In genomic region chr14:104107101-104107581, GRCh38 we compare ENCODE assay signal across 30 cellular contexts. TPM values are rescaled to one million over a fixed set of nuclear protein-coding genes. Genes with fewer than 3 reads are reported as not detected.
DNase-seq lines count a peak whose midpoint lies in the region; ATAC-seq, FAIRE-seq and TF ChIP-seq lines count a peak whose summit lies in the region.
"Had no signal": no experiment of that assay in that cellular context is flagged by ENCODE, and none has a peak within 500 bp of the region (broad histone marks: within the 10 kb centered on the region; RNA-seq: fewer than 3 reads in every experiment).

No MANE protein-coding gene starts in this region.

- FAIRE-seq in HepG2 (lab: Jason Lieb, UNC), result no peak
- FAIRE-seq: GM12891, urothelium cell line had no signal

- H3K27me3 ChIP-seq in right lobe of liver, result no peaks in the 10 kb centered on the region
- H3K27me3 ChIP-seq in HepG2 (ENCODE audit: control insufficient read depth in 1 of 2, insufficient read depth in 2 of 2, low read length in 2 of 2), result peaks cover 5 to 17% of the 10 kb centered on the region in 2 experiments; a peak in 4 of 5 replicates
- H3K27me3 ChIP-seq: body of pancreas, neural progenitor cell had no signal

- H3K27ac ChIP-seq in right lobe of liver (no peak overlapping the region), HepG2 (ENCODE audit: extremely low read length, insufficient read depth, low read length) (no peak overlapping the region)
- H3K27ac ChIP-seq: body of pancreas, HL-60, lower lobe of right lung, neural progenitor cell had no signal

- no peak overlapping the region for H3K4me2 ChIP-seq in HepG2 (ENCODE audit: low read depth, low read length)
- H3K4me2 ChIP-seq: neural progenitor cell had no signal

- H3K79me2 ChIP-seq in HepG2 (ENCODE audit: insufficient read depth, low read length), result no peaks in the 10 kb centered on the region

- DNase-seq in right lobe of liver, result peak; percentile 18 to 52 (median 40)
- DNase-seq in HepG2 (ENCODE audit: low spot score), result no peak
- peak; percentile 6 for DNase-seq in epidermal melanocyte (ENCODE audit: insufficient read length, low spot score)
- DNase-seq in nephron progenitor cell, result peak; percentile 19
- DNase-seq in UCSD-AML1 (lab: John Stamatoyannopoulos, UW; ENCODE audit: unreplicated experiment), result no peak
- DNase-seq in stimulated activated naive CD8-positive, alpha-beta T cell treated with anti-CD3 and anti-CD28 coated beads, Interleukin-15, Interleukin-2, amounts not matched to agents 100 U/mL and 50 U/mL, for 24 hours, result no peak
- DNase-seq: activated CD8-positive, alpha-beta memory T cell treated with anti-CD3 and anti-CD28 coated beads, Interleukin-2, amount 50 U/mL, for 48 hours; C1 segment of cervical spinal cord; effector CD4-positive, alpha-beta T cell; foreskin melanocyte; lower lobe of right lung; NCI-H1048; NCI-H1694 treated with DMSO at 0.1 percent for 48 hours; NCI-H2171 treated with DMSO at 0.1 percent for 48 hours; NCI-H526 treated with DMSO at 0.1 percent for 48 hours; stimulated activated CD4-positive, alpha-beta T cell treated with anti-CD3 and anti-CD28 coated beads, Interleukin-2, amount 100 ng/mL, for 24 hours had no signal

- no CpG with 5 or more reads among the region's 19 CpGs for WGBS in right lobe of liver (ENCODE audit: insufficient coverage, low coverage, low lambda C conversion rate, missing lambda C conversion rate)
- WGBS in HepG2 (ENCODE audit: low lambda C conversion rate), result 16% methylated on average over 4 of the region's 19 CpGs

- POLR2A ChIA-PET in HepG2 (lab: Yijun Ruan, JAX), result no interaction called here

- H3K9ac ChIP-seq in HepG2 (ENCODE audit: insufficient read depth, low read depth, low read length), result no peak overlapping the region
- H3K9ac ChIP-seq: neural progenitor cell had no signal

- H2AFZ ChIP-seq in HepG2 (ENCODE audit: low read length), result no peak overlapping the region

- TF ChIP-seq RAD21 in HepG2 (CRISPR knock-in tag; IDR thresholded peaks at IDR 0.05), result no peak

- no TSS peak for BruUV-seq in HepG2 (replicated peaks; lab: Mats Ljungman, UMichigan)

- no peaks in the 10 kb centered on the region for H3K9me3 Mint-ChIP-seq in nephron progenitor cell
- H3K9me3 Mint-ChIP-seq: activated T-helper 17 cell treated with anti-CD3 and anti-CD28 coated beads, Interleukin-2, amount 50 U/mL, for 72 hours; H9; neural progenitor cell had no signal

- intact Hi-C loops in right lobe of liver (cut with DNase I) (no loop called here), HepG2 (cut with micrococcal nuclease; ENCODE audit: unreplicated experiment) (no loop called here)

- no peaks in the 10 kb centered on the region for H3K36me3 ChIP-seq in right lobe of liver
- no peaks in the 10 kb centered on the region for H3K36me3 ChIP-seq in HepG2 (replicated peaks in 1 of 2; ENCODE audit: control insufficient read depth in 1 of 2, insufficient read depth in 2 of 2, low read length in 2 of 2)
- H3K36me3 ChIP-seq: lower lobe of right lung, neural progenitor cell had no signal

- CTCF ChIA-PET in HepG2 (lab: Yijun Ruan, JAX; ENCODE audit: low intra/inter-chr PET ratio, low total read pairs), result no interaction called here

- no peaks in the 10 kb centered on the region for H3K9me3 ChIP-seq in right lobe of liver
- no peaks in the 10 kb centered on the region for H3K9me3 ChIP-seq in HepG2 (ENCODE audit: low read length)
- H3K9me3 ChIP-seq: body of pancreas, lower lobe of right lung had no signal

- ATAC-seq in right lobe of liver (no peak), HepG2 (no peak), GM18519 (IDR thresholded peaks at IDR 0.05; ENCODE audit: low FRiP score, unreplicated experiment) (no peak)
- no peak for ATAC-seq in stimulated activated naive CD8-positive, alpha-beta T cell treated with anti-CD3 and anti-CD28 coated beads, Interleukin-15, Interleukin-2, amounts not matched to agents 100 U/mL and 50 U/mL, for 24 hours
- ATAC-seq: activated T-helper 17 cell treated with anti-CD3 and anti-CD28 coated beads, Interleukin-2, amount 50 U/mL, for 72 hours; body of pancreas; SK-N-SH treated with all-trans-retinoic acid at 6 μM for 48 hours had no signal

- TF ChIP-seq POLR2A in right lobe of liver (IDR thresholded peaks at IDR 0.05) (no peak), HepG2 (IDR thresholded peaks at IDR 0.05; ENCODE audit: insufficient read depth in 1 of 2, low read depth in 2 of 2, low read length in 2 of 2) (no peak)

- H3K27ac Mint-ChIP-seq in nephron progenitor cell, result no peak overlapping the region
- H3K27ac Mint-ChIP-seq: activated T-helper 17 cell treated with anti-CD3 and anti-CD28 coated beads, Interleukin-2, amount 50 U/mL, for 72 hours; neural progenitor cell; progenitor cell of endocrine pancreas had no signal

- H3K4me3 ChIP-seq in right lobe of liver (no peak overlapping the region), HepG2 (replicated peaks in 1 of 3; ENCODE audit: insufficient read depth in 1 of 3, low read depth in 2 of 3, low read length in 3 of 3) (no peak overlapping the region)
- H3K4me3 ChIP-seq: body of pancreas, lower lobe of right lung, neural progenitor cell had no signal

- TF ChIP-seq CTCF in right lobe of liver (IDR thresholded peaks at IDR 0.05) (no peak), HepG2 (CRISPR knock-in tag; IDR thresholded peaks at IDR 0.05) (no peak), nephron progenitor cell (IDR thresholded peaks at IDR 0.05) (no peak)

- TF ChIP-seq EP300 in HepG2 (IDR thresholded peaks at IDR 0.05; ENCODE audit: low read depth in 2 of 2, low read length in 2 of 2) (no peak), HepG2 (CRISPR knock-in tag; IDR thresholded peaks at IDR 0.05; ENCODE audit: borderline replicate concordance) (no peak)

- H3K4me1 Mint-ChIP-seq in nephron progenitor cell, result peaks cover 24% of the 10 kb centered on the region
- H3K4me1 Mint-ChIP-seq: activated T-helper 17 cell treated with anti-CD3 and anti-CD28 coated beads, Interleukin-2, amount 50 U/mL, for 72 hours had no signal

- H4K20me1 ChIP-seq in HepG2 (ENCODE audit: insufficient read depth, low read length), result no peaks in the 10 kb centered on the region

- in situ Hi-C loops in HepG2 (cut with HindIII; ENCODE audit: extremely low pct_ligation_motif_present, low pct_unique_long_range_greater_than_20kb), result no loop called here

- H3K27me3 Mint-ChIP-seq in nephron progenitor cell (ENCODE audit: low read depth, poor library complexity), result peaks cover 2% of the 10 kb centered on the region
- H3K27me3 Mint-ChIP-seq: activated T-helper 17 cell treated with anti-CD3 and anti-CD28 coated beads, Interleukin-2, amount 50 U/mL, for 72 hours; progenitor cell of endocrine pancreas had no signal

- H3K4me1 ChIP-seq in right lobe of liver (no peaks in the 10 kb centered on the region), HepG2 (ENCODE audit: insufficient read depth, low read length) (no peaks in the 10 kb centered on the region)
- H3K4me1 ChIP-seq: body of pancreas had no signal

- H3K4me3 Mint-ChIP-seq in nephron progenitor cell, result no peak overlapping the region
- H3K4me3 Mint-ChIP-seq: activated T-helper 17 cell treated with anti-CD3 and anti-CD28 coated beads, Interleukin-2, amount 50 U/mL, for 72 hours; H9; neural progenitor cell had no signal

- no peaks in the 10 kb centered on the region for H3K36me3 Mint-ChIP-seq in nephron progenitor cell (ENCODE audit: low read depth)
- H3K36me3 Mint-ChIP-seq: neural progenitor cell had no signal

RNA-seq across cellular contexts. Expression of gene ASPG, which starts 21.6 kb away (rescaled TPM):
- total RNA-seq in right lobe of liver, result 100 to 1,000 TPM in 3 of 6 experiments, 10 to 100 TPM in 3; 37.3 to 232 (median 110) TPM
- total RNA-seq in HepG2 (2016; rRNA removed; fragmentation: Illumina TruSeq; extraction: Trizol), result not detected in 2 replicates
- not detected in 2 replicates for total RNA-seq in HepG2 (2016; cell fraction: cytosol; rRNA removed; fragmentation: Illumina TruSeq; extraction: Trizol; ENCODE audit: low read depth)
- not detected in 2 replicates for total RNA-seq in HepG2 (2016; cell fraction: insoluble cytoplasmic fraction; rRNA removed; fragmentation: Illumina TruSeq; extraction: Trizol)
- not detected in 2 replicates for total RNA-seq in HepG2 (2016; cell fraction: membrane; rRNA removed; fragmentation: Illumina TruSeq; extraction: Trizol)
- not detected in 2 replicates for total RNA-seq in HepG2 (2016; cell fraction: nucleus; rRNA removed; fragmentation: Illumina TruSeq; extraction: Trizol)
- polyA plus RNA-seq in HepG2 (2011; rRNA removed), result not detected in 2 replicates
- not detected in 2 replicates for polyA plus RNA-seq in HepG2 (2011; cell fraction: cytosol; rRNA removed)
- not detected in 2 replicates for polyA plus RNA-seq in HepG2 (2011; cell fraction: nucleus; rRNA removed)
- not detected in 2 replicates for polyA plus RNA-seq in HepG2 (2012)
- not detected in 2 replicates for polyA plus RNA-seq in HepG2 (2016; cell fraction: cytosol; fragmentation: Illumina TruSeq; extraction: Trizol; ENCODE audit: low read depth)
- not detected in 2 replicates for polyA plus RNA-seq in HepG2 (2016; cell fraction: insoluble cytoplasmic fraction; fragmentation: Illumina TruSeq; extraction: Trizol; ENCODE audit: low read depth)
- polyA plus RNA-seq in HepG2 (2016; cell fraction: membrane; fragmentation: Illumina TruSeq; extraction: Trizol; ENCODE audit: low read depth), result not detected in 2 replicates
- not detected in 2 replicates for polyA plus RNA-seq in HepG2 (2016; cell fraction: nucleus; fragmentation: Illumina TruSeq; extraction: Trizol; ENCODE audit: insufficient read depth, low read depth)
- 0.37 TPM in 1 of 2 replicates, not detected in the other for polyA minus RNA-seq in HepG2 (2011; rRNA and poly(A)+ RNA removed; ENCODE audit: low replicate concordance)
- polyA minus RNA-seq in HepG2 (2011; cell fraction: cytosol; rRNA and poly(A)+ RNA removed), result not detected in 2 replicates
- polyA minus RNA-seq in HepG2 (2011; cell fraction: nucleus; rRNA and poly(A)+ RNA removed), result not detected in 2 replicates
- total RNA-seq: activated T-helper 17 cell treated with anti-CD3 and anti-CD28 coated beads, Interleukin-2, amount 50 U/mL, for 72 hours; progenitor cell of endocrine pancreas; RPMI7951; T-helper 2 cell treated with Interferon-gamma antibody and Interleukin-4, amounts not matched to agents 100 ng/mL and 5 ng/mL, for 36 hours had no signal
- polyA plus RNA-seq: AG04450 had no signal

RNA-seq across cellular contexts. Expression of gene KIF26A, which starts 31.2 kb away (rescaled TPM):
- 1 to 10 TPM in 4 of 6 experiments, under 1 TPM in 2; 0.79 to 1.5 (median 1.1) TPM for total RNA-seq in right lobe of liver
- not detected in 2 replicates for total RNA-seq in HepG2 (2016; rRNA removed; fragmentation: Illumina TruSeq; extraction: Trizol)
- not detected in 2 replicates for total RNA-seq in HepG2 (2016; cell fraction: cytosol; rRNA removed; fragmentation: Illumina TruSeq; extraction: Trizol; ENCODE audit: low read depth)
- not detected in 2 replicates for total RNA-seq in HepG2 (2016; cell fraction: insoluble cytoplasmic fraction; rRNA removed; fragmentation: Illumina TruSeq; extraction: Trizol)
- total RNA-seq in HepG2 (2016; cell fraction: membrane; rRNA removed; fragmentation: Illumina TruSeq; extraction: Trizol), result not detected in 2 replicates
- total RNA-seq in HepG2 (2016; cell fraction: nucleus; rRNA removed; fragmentation: Illumina TruSeq; extraction: Trizol), result not detected in 2 replicates
- polyA plus RNA-seq in HepG2 (2011; rRNA removed), result not detected in 2 replicates
- not detected in 2 replicates for polyA plus RNA-seq in HepG2 (2011; cell fraction: cytosol; rRNA removed)
- not detected in 2 replicates for polyA plus RNA-seq in HepG2 (2011; cell fraction: nucleus; rRNA removed)
- not detected in 2 replicates for polyA plus RNA-seq in HepG2 (2012)
- polyA plus RNA-seq in HepG2 (2016; cell fraction: cytosol; fragmentation: Illumina TruSeq; extraction: Trizol; ENCODE audit: low read depth), result not detected in 2 replicates
- polyA plus RNA-seq in HepG2 (2016; cell fraction: insoluble cytoplasmic fraction; fragmentation: Illumina TruSeq; extraction: Trizol; ENCODE audit: low read depth), result not detected in 2 replicates
- not detected in 2 replicates for polyA plus RNA-seq in HepG2 (2016; cell fraction: membrane; fragmentation: Illumina TruSeq; extraction: Trizol; ENCODE audit: low read depth)
- not detected in 2 replicates for polyA plus RNA-seq in HepG2 (2016; cell fraction: nucleus; fragmentation: Illumina TruSeq; extraction: Trizol; ENCODE audit: insufficient read depth, low read depth)
- polyA minus RNA-seq in HepG2 (2011; rRNA and poly(A)+ RNA removed; ENCODE audit: low replicate concordance), result 0.02 and 12.4 TPM in 2 replicates
- 0.18 and 0.30 TPM in 2 replicates for polyA minus RNA-seq in HepG2 (2011; cell fraction: cytosol; rRNA and poly(A)+ RNA removed)
- polyA minus RNA-seq in HepG2 (2011; cell fraction: nucleus; rRNA and poly(A)+ RNA removed), result 0.13 TPM in 1 of 2 replicates, not detected in the other
- total RNA-seq: LHCN-M2, RPMI7951 had no signal
- polyA plus RNA-seq: AG04450 had no signal

Comparison
In these comparisons a context has a peak if more than half of its experiments do, and no peak if none do; other contexts are left out.
1. DNase-seq: peak in right lobe of liver (3 of 3), epidermal melanocyte (single experiment) and nephron progenitor cell (single experiment); none in HepG2 (single experiment), UCSD-AML1 (single experiment) and stimulated activated naive CD8-positive, alpha-beta T cell treated with anti-CD3 and anti-CD28 coated beads, Interleukin-15, Interleukin-2, amounts not matched to agents 100 U/mL and 50 U/mL, for 24 hours (single experiment).
2. RNA of gene ASPG, which starts 21.6 kb away (total RNA-seq): 37.3 to 232 TPM in right lobe of liver; not detected in HepG2; every median in the first group is over 10 times any median in the second.